In the genomic region with DNA sequence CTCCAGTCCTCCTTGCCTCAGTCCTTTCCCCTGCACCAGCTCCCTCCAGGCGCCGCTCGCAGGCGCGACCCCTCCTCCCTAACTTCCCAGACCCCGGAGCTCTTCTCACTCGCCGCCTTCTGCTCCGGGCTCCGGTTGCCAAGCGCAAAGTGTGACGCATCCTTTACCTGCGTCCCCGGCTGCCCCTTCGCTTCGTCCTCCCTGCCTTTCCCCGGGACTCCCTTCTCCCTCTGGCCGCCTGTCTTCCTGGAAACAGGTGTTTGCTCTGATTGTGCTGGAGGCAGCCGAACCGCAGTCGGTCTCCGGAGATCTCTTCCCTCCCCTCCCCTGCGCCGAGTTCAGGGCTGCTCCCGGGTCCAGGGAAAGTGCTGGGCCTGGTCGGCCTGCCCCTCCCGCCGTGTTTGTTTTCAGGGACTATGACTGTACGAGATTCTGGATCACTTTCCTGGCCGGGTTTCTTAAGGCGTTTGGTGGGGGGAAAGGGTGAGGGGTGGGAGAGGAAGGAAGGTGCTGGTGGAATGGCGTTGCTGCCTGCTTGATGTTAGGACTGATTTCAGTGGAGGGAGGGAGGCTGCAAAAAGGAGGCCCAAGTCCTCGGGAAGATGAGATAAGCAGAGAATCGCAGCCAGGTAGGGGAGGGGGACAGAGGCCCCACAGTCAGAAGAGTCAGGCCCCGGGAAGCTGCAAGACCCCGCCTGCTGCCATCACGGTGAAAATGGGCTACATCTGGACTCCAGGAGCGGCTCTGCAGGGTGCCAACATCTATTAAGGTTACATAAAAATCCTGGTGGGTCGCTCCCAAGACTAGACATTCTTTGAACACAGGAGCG, we compare ENCODE assay signal across 8 cellular contexts. TPM values are rescaled to one million over a fixed set of nuclear protein-coding genes. Genes with fewer than 3 reads are reported as not detected.
DNase-seq lines count a peak whose midpoint lies in the region; ATAC-seq, FAIRE-seq and TF ChIP-seq lines count a peak whose summit lies in the region.

No MANE protein-coding gene starts in this region.

- BruUV-seq in HepG2 (replicated peaks; lab: Mats Ljungman, UMichigan): no TSS peak

- WGBS in body of pancreas, 2 donors: 10 to 12% methylated on average over 36 to 37 of the region's 40 CpGs
- WGBS in HepG2 (ENCODE audit: low lambda C conversion rate): 2% methylated on average over 39 of the region's 40 CpGs

- peaks cover 41% of the 10 kb centered on the region for H3K27me3 Mint-ChIP-seq in type B pancreatic cell

- H3K4me2 ChIP-seq in DOHH2 (ENCODE audit: low read length) (peak overlapping the region; percentile 67), HepG2 (ENCODE audit: low read depth, low read length) (peak overlapping the region; percentile 82)

- H3K4me3 Mint-ChIP-seq in type B pancreatic cell: peak overlapping the region; percentile 95

- H3K4me1 ChIP-seq in DOHH2 (ENCODE audit: control insufficient read depth, low read length) (peaks cover 20% of the 10 kb centered on the region), body of pancreas (peaks cover 8% of the 10 kb centered on the region), HepG2 (ENCODE audit: insufficient read depth, low read length) (peaks cover 16% of the 10 kb centered on the region)

- CTCF ChIA-PET in HepG2 (lab: Yijun Ruan, JAX; ENCODE audit: low intra/inter-chr PET ratio, low total read pairs): no interaction called here

- no peaks in the 10 kb centered on the region for H3K36me3 Mint-ChIP-seq in type B pancreatic cell

- H3K4me3 ChIP-seq in DOHH2 (ENCODE audit: low read length) (peak overlapping the region; percentile 74), body of pancreas (peak overlapping the region; percentile 23 to 77), HepG2 (replicated peaks in 1 of 3; ENCODE audit: insufficient read depth in 1 of 3, low read depth in 2 of 3, low read length in 3 of 3) (peak overlapping the region; percentile 71 to 78 (median 73))

- no peak overlapping the region for H3K9ac ChIP-seq in HepG2 (ENCODE audit: insufficient read depth, low read depth, low read length)

- H3K79me2 ChIP-seq in DOHH2 (ENCODE audit: control insufficient read depth, low read length): no peaks in the 10 kb centered on the region
- no peaks in the 10 kb centered on the region for H3K79me2 ChIP-seq in HepG2 (ENCODE audit: insufficient read depth, low read length)

- H4K20me1 ChIP-seq in DOHH2 (ENCODE audit: control insufficient read depth, insufficient read depth, low read depth, low read length) (no peaks in the 10 kb centered on the region), HepG2 (ENCODE audit: insufficient read depth, low read length) (no peaks in the 10 kb centered on the region)

- TF ChIP-seq POLR2A in body of pancreas (IDR thresholded peaks at IDR 0.05): peak in 1 of 3 donors; percentile 5
- no peak for TF ChIP-seq POLR2A in HepG2 (IDR thresholded peaks at IDR 0.05; ENCODE audit: insufficient read depth in 1 of 2, low read depth in 2 of 2, low read length in 2 of 2)

- H3K9me3 Mint-ChIP-seq in type B pancreatic cell: no peaks in the 10 kb centered on the region

- POLR2A ChIA-PET in HepG2 (lab: Yijun Ruan, JAX): no interaction called here

- H3F3A ChIP-seq in DOHH2 (ENCODE audit: control insufficient read depth, insufficient read depth): no peaks in the 10 kb centered on the region

- H2AFZ ChIP-seq in HepG2 (ENCODE audit: low read length): no peak overlapping the region

- TF ChIP-seq CTCF in DOHH2 (IDR thresholded peaks at IDR 0.05; ENCODE audit: low read depth, low read length, poor library complexity, severe bottlenecking): no peak
- no peak for TF ChIP-seq CTCF in body of pancreas (IDR thresholded peaks at IDR 0.05)
- TF ChIP-seq CTCF in HepG2 (CRISPR knock-in tag; IDR thresholded peaks at IDR 0.05): no peak
- TF ChIP-seq CTCF in type B pancreatic cell (conservative IDR thresholded peaks at IDR 0.05): no peak

- H3K27me3 ChIP-seq in DOHH2 (ENCODE audit: control insufficient read depth, low read length) (peaks cover 23% of the 10 kb centered on the region), body of pancreas (no peaks in the 10 kb centered on the region), HepG2 (ENCODE audit: control insufficient read depth in 1 of 2, insufficient read depth in 2 of 2, low read length in 2 of 2) (peaks cover 2 to 27% of the 10 kb centered on the region in 2 experiments; a peak in 4 of 5 replicates)

- peaks cover 5% of the 10 kb centered on the region for H3K4me1 Mint-ChIP-seq in type B pancreatic cell (ENCODE audit: unreplicated experiment)

- H3K9me2 ChIP-seq in DOHH2 (replicated peaks; ENCODE audit: control insufficient read depth, low read length): no peaks in the 10 kb centered on the region

- H3K36me3 ChIP-seq in DOHH2 (ENCODE audit: control insufficient read depth, low read length) (no peaks in the 10 kb centered on the region), body of pancreas (replicated peaks in 1 of 2; ENCODE audit: insufficient read depth in 1 of 2, low read depth in 2 of 2) (no peaks in the 10 kb centered on the region), HepG2 (replicated peaks in 1 of 2; ENCODE audit: control insufficient read depth in 1 of 2, insufficient read depth in 2 of 2, low read length in 2 of 2) (no peaks in the 10 kb centered on the region)

- intact Hi-C loops in body of pancreas (cut with DNase I) (no loop called here), HepG2 (cut with micrococcal nuclease; ENCODE audit: unreplicated experiment) (no loop called here)

- no peak for TF ChIP-seq RAD21 in HepG2 (CRISPR knock-in tag; IDR thresholded peaks at IDR 0.05)

- in situ Hi-C loops in HepG2 (cut with HindIII; ENCODE audit: extremely low pct_ligation_motif_present, low pct_unique_long_range_greater_than_20kb): no loop called here

- H3K9me3 ChIP-seq in DOHH2 (ENCODE audit: control insufficient read depth, insufficient read depth, low read length): no peaks in the 10 kb centered on the region
- no peaks in the 10 kb centered on the region for H3K9me3 ChIP-seq in body of pancreas
- no peaks in the 10 kb centered on the region for H3K9me3 ChIP-seq in HepG2 (ENCODE audit: low read length)

- FAIRE-seq in HepG2 (lab: Jason Lieb, UNC): no peak

- H3K27ac ChIP-seq in DOHH2 (ENCODE audit: low read depth, low read length) (no peak overlapping the region), body of pancreas (peak overlapping the region in 3 of 4 donors; percentile 50 to 78 (median 75)), HepG2 (ENCODE audit: extremely low read length, insufficient read depth, low read length) (no peak overlapping the region)

- DNase-seq in body of pancreas (peak; percentile 20 to 43 (median 33)), HepG2 (ENCODE audit: low spot score) (no peak), type B pancreatic cell (ENCODE audit: extremely low spot score, unreplicated experiment) (peak; percentile 71)

- TF ChIP-seq EP300 in HepG2 (IDR thresholded peaks at IDR 0.05; ENCODE audit: low read depth in 2 of 2, low read length in 2 of 2): no peak
- TF ChIP-seq EP300 in HepG2 (CRISPR knock-in tag; IDR thresholded peaks at IDR 0.05; ENCODE audit: borderline replicate concordance): no peak

- peak overlapping the region; percentile 83 for H3K27ac Mint-ChIP-seq in type B pancreatic cell

- peak; percentile 15 for ATAC-seq in HG03520 (IDR thresholded peaks at IDR 0.05; ENCODE audit: unreplicated experiment)
- peak; percentile 47 for ATAC-seq in body of pancreas
- peak; percentile 43 for ATAC-seq in HepG2
- ATAC-seq in GM19328 (IDR thresholded peaks at IDR 0.05; ENCODE audit: unreplicated experiment): no peak
- no peak for ATAC-seq in HG03108 (IDR thresholded peaks at IDR 0.05; ENCODE audit: unreplicated experiment)
- no peak for ATAC-seq in HG03457 (IDR thresholded peaks at IDR 0.05; ENCODE audit: unreplicated experiment)

TF ChIP-seq in HepG2, 621 proteins besides CTCF, POLR2A, EP300 and RAD21 (continues in another document):
- TF ChIP-seq ZNF350 (CRISPR knock-in tag; IDR thresholded peaks at IDR 0.05; ENCODE audit: borderline replicate concordance, low read depth): peak; percentile 28; the same call in 1 of the 2 replicates
- no peak for TF ChIP-seq TBL1XR1 (IDR thresholded peaks at IDR 0.05; ENCODE audit: borderline replicate concordance, low read length, partially characterized antibody)
- 0 out of 2 replicates have a peak, but pooled peaks have one; percentile 0 for TF ChIP-seq ZNF431 (CRISPR knock-in tag; IDR thresholded peaks at IDR 0.05; ENCODE audit: borderline replicate concordance, low read depth)
- no peak for TF ChIP-seq ZNF205 (CRISPR knock-in tag; IDR thresholded peaks at IDR 0.05)
- TF ChIP-seq ZNF331 (CRISPR knock-in tag; IDR thresholded peaks at IDR 0.05): no peak

RNA-seq across cellular contexts. Expression of a gene that starts 0.9 kb away (rescaled TPM):
- total RNA-seq in body of pancreas (1 to 10 TPM; 5.7 to 6.3 TPM), HepG2 (2016; rRNA removed; fragmentation: Illumina TruSeq; extraction: Trizol) (2.8 and 3.1 TPM in 2 replicates), type B pancreatic cell (ENCODE audit: low replicate concordance) (10.9 and 17.5 TPM in 2 replicates)
- total RNA-seq in HepG2 (2016; cell fraction: cytosol; rRNA removed; fragmentation: Illumina TruSeq; extraction: Trizol; ENCODE audit: low read depth): 0.91 and 1.7 TPM in 2 replicates
- total RNA-seq in HepG2 (2016; cell fraction: insoluble cytoplasmic fraction; rRNA removed; fragmentation: Illumina TruSeq; extraction: Trizol): 1.8 and 2.8 TPM in 2 replicates
- total RNA-seq in HepG2 (2016; cell fraction: membrane; rRNA removed; fragmentation: Illumina TruSeq; extraction: Trizol): 3.5 and 4.2 TPM in 2 replicates
- total RNA-seq in HepG2 (2016; cell fraction: nucleus; rRNA removed; fragmentation: Illumina TruSeq; extraction: Trizol): 3.7 and 4.1 TPM in 2 replicates
- polyA plus RNA-seq in HepG2 (2011; rRNA removed): 0.78 and 0.79 TPM in 2 replicates
- polyA plus RNA-seq in HepG2 (2011; cell fraction: cytosol; rRNA removed): 0.56 and 0.59 TPM in 2 replicates
- polyA plus RNA-seq in HepG2 (2011; cell fraction: nucleus; rRNA removed): 1.0 and 1.1 TPM in 2 replicates
- 0.80 and 1.4 TPM in 2 replicates for polyA plus RNA-seq in HepG2 (2012)
- polyA plus RNA-seq in HepG2 (2016; cell fraction: cytosol; fragmentation: Illumina TruSeq; extraction: Trizol; ENCODE audit: low read depth): 1.2 TPM in 2 replicates
- 2.7 and 2.9 TPM in 2 replicates for polyA plus RNA-seq in HepG2 (2016; cell fraction: insoluble cytoplasmic fraction; fragmentation: Illumina TruSeq; extraction: Trizol; ENCODE audit: low read depth)
- 2.8 and 3.0 TPM in 2 replicates for polyA plus RNA-seq in HepG2 (2016; cell fraction: membrane; fragmentation: Illumina TruSeq; extraction: Trizol; ENCODE audit: low read depth)
- polyA plus RNA-seq in HepG2 (2016; cell fraction: nucleus; fragmentation: Illumina TruSeq; extraction: Trizol; ENCODE audit: insufficient read depth, low read depth): 3.4 and 3.6 TPM in 2 replicates
- 0.37 and 2.5 TPM in 2 replicates for polyA minus RNA-seq in HepG2 (2011; rRNA and poly(A)+ RNA removed; ENCODE audit: low replicate concordance)
- 0.18 and 0.79 TPM in 2 replicates for polyA minus RNA-seq in HepG2 (2011; cell fraction: cytosol; rRNA and poly(A)+ RNA removed)
- 1.4 and 1.9 TPM in 2 replicates for polyA minus RNA-seq in HepG2 (2011; cell fraction: nucleus; rRNA and poly(A)+ RNA removed)

Comparison
In these comparisons a context has a peak if more than half of its experiments do, and no peak if none do; other contexts are left out.
1. H3K27ac ChIP-seq: peak in body of pancreas (3 of 4); none in DOHH2 (single experiment) and HepG2 (single experiment).
2. ATAC-seq: peak in HG03520 (single experiment), body of pancreas (single experiment) and HepG2 (single experiment); none in GM19328 (single experiment), HG03108 (single experiment) and HG03457 (single experiment).
3. Peak in every context shown above with its lines, with median percentiles within 50 percentile points of each other: H3K4me3 ChIP-seq.